ENCODE assay signal across 12 cellular contexts in genomic region chr4:186820371-186820990, GRCh38.
A peak's percentile ranks its signal among the peaks of the same experiment; 100 is the strongest.
DNase-seq lines count a peak whose midpoint lies in the region; ATAC-seq and TF ChIP-seq lines count a peak whose summit lies in the region.
"Had no signal": no experiment of that assay in that cellular context is flagged by ENCODE, and none has a peak within 500 bp of the region (broad histone marks: within the 10 kb centered on the region; RNA-seq: fewer than 3 reads in every experiment).

No MANE protein-coding gene starts in this region.

- H3K36me3 Mint-ChIP-seq in osteocyte (ENCODE audit: unreplicated experiment), result no peaks in the 10 kb centered on the region
- H3K36me3 Mint-ChIP-seq: activated naive CD4-positive, alpha-beta T cell treated with anti-CD3 and anti-CD28 coated beads, Interleukin-2, amount 50 U/mL, for 24 hours had no signal

- peak overlapping the region; percentile 80 for H3K27ac Mint-ChIP-seq in osteocyte (ENCODE audit: unreplicated experiment)
- H3K27ac Mint-ChIP-seq: activated naive CD4-positive, alpha-beta T cell treated with anti-CD3 and anti-CD28 coated beads, Interleukin-2, amount 50 U/mL, for 24 hours; nephron progenitor cell had no signal

- H3K4me1 ChIP-seq in uterus, result no peaks in the 10 kb centered on the region
- H3K4me1 ChIP-seq: vagina had no signal

- DNase-seq in NCI-H2171 treated with DMSO at 0.1 percent for 48 hours (lab: John Stamatoyannopoulos, UW) (peak; percentile 37), fibroblast of gingiva (ENCODE audit: low read depth) (peak; percentile 14), osteocyte (ENCODE audit: extremely low spot score, unreplicated experiment) (no peak), NCI-H1930 (lab: John Stamatoyannopoulos, UW) (no peak), uterus (no peak)
- DNase-seq: nephron progenitor cell had no signal

- peak; percentile 54 for ATAC-seq in GM18861 (IDR thresholded peaks at IDR 0.05; ENCODE audit: unreplicated experiment)
- ATAC-seq in HG03342 (IDR thresholded peaks at IDR 0.05; ENCODE audit: unreplicated experiment), result no peak
- no peak for ATAC-seq in GM21619 (IDR thresholded peaks at IDR 0.05; ENCODE audit: unreplicated experiment)

- intact Hi-C loops in uterus (cut with DNase I; ENCODE audit: low total_unique reads), result no loop called here

- no peaks in the 10 kb centered on the region for H3K27me3 Mint-ChIP-seq in osteocyte (ENCODE audit: unreplicated experiment)
- H3K27me3 Mint-ChIP-seq: activated naive CD4-positive, alpha-beta T cell treated with anti-CD3 and anti-CD28 coated beads, Interleukin-2, amount 50 U/mL, for 24 hours had no signal

- no peak overlapping the region for H3K4me3 Mint-ChIP-seq in osteocyte (ENCODE audit: unreplicated experiment)
- H3K4me3 Mint-ChIP-seq: activated naive CD4-positive, alpha-beta T cell treated with anti-CD3 and anti-CD28 coated beads, Interleukin-2, amount 50 U/mL, for 24 hours; nephron progenitor cell had no signal

- H3K4me1 Mint-ChIP-seq in osteocyte (ENCODE audit: unreplicated experiment), result peaks cover 20% of the 10 kb centered on the region
- H3K4me1 Mint-ChIP-seq: activated naive CD4-positive, alpha-beta T cell treated with anti-CD3 and anti-CD28 coated beads, Interleukin-2, amount 50 U/mL, for 24 hours had no signal

- H3K27me3 ChIP-seq in uterus, result no peaks in the 10 kb centered on the region
- H3K27me3 ChIP-seq: vagina had no signal

- H3K36me3 ChIP-seq in uterus, result no peaks in the 10 kb centered on the region
- H3K36me3 ChIP-seq: vagina had no signal

- TF ChIP-seq CTCF in osteocyte (IDR thresholded peaks at IDR 0.05) (no peak), uterus (IDR thresholded peaks at IDR 0.05) (no peak)

- H3K4me3 ChIP-seq in uterus, result no peak overlapping the region
- H3K4me3 ChIP-seq: vagina had no signal

- H3K9me3 Mint-ChIP-seq in osteocyte (ENCODE audit: unreplicated experiment), result no peaks in the 10 kb centered on the region
- H3K9me3 Mint-ChIP-seq: activated naive CD4-positive, alpha-beta T cell treated with anti-CD3 and anti-CD28 coated beads, Interleukin-2, amount 50 U/mL, for 24 hours; nephron progenitor cell had no signal

- TF ChIP-seq POLR2A in uterus (IDR thresholded peaks at IDR 0.05), result no peak

- no peak overlapping the region for H3K27ac ChIP-seq in uterus
- H3K27ac ChIP-seq: HL-60, vagina had no signal

- H3K9me3 ChIP-seq in uterus, result no peaks in the 10 kb centered on the region
- H3K9me3 ChIP-seq: vagina had no signal

Comparison
In these comparisons a context has a peak if more than half of its experiments do, and no peak if none do; other contexts are left out.
1. DNase-seq: peak in NCI-H2171 treated with DMSO at 0.1 percent for 48 hours (single experiment) and fibroblast of gingiva (single experiment); none in osteocyte (single experiment), NCI-H1930 (0 of 2) and uterus (0 of 2).